Comparison of ENCODE assay signal across 13 cellular contexts in the genomic region with DNA sequence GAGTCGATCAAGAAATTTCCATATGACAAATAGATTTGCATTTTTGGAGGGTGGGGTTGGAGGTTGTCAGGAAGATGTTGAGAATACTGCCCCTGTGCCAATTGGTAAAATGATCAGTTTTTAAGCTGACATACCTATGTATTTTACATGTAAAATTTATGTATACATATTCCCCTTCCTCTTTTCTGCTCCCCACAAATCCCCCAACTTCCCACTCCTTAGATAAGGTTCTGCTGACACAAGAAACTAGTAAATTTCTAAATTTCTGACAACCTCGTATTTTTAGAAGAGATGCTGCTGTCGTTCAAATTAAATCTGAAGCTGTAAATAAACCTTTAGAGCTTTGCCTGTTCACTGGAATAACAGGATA.
DNase-seq lines count a peak whose midpoint lies in the region; TF ChIP-seq lines count a peak whose summit lies in the region.
"Had no signal": no experiment of that assay in that cellular context is flagged by ENCODE, and none has a peak within 500 bp of the region (broad histone marks: within the 10 kb centered on the region; RNA-seq: fewer than 3 reads in every experiment).

No MANE protein-coding gene starts in this region.

- H3K9ac ChIP-seq in parathyroid adenoma = no peak overlapping the region

- intact Hi-C loops in dorsolateral prefrontal cortex (cut with DNase I) = no loop called here

- H3K27me3 ChIP-seq in DOHH2 (ENCODE audit: control insufficient read depth, low read length) (no peaks in the 10 kb centered on the region), dorsolateral prefrontal cortex (peaks cover 0 to 26% (median 3%) of the 10 kb centered on the region in 45 donors), parathyroid adenoma (ENCODE audit: control insufficient read depth, insufficient read depth, low read length) (no peaks in the 10 kb centered on the region)

- peaks cover 70% of the 10 kb centered on the region for H3K4me1 ChIP-seq in DOHH2 (ENCODE audit: control insufficient read depth, low read length)
- H3K4me1 ChIP-seq in parathyroid adenoma = peaks cover 12% of the 10 kb centered on the region
- H3K4me1 ChIP-seq: prostate gland had no signal

- no peaks in the 10 kb centered on the region for H3K9me3 ChIP-seq in DOHH2 (ENCODE audit: control insufficient read depth, insufficient read depth, low read length)
- no peaks in the 10 kb centered on the region for H3K9me3 ChIP-seq in parathyroid adenoma (ENCODE audit: control insufficient read depth, low read length)
- H3K9me3 ChIP-seq: prostate gland had no signal

- H3K4me3 ChIP-seq in DOHH2 (ENCODE audit: low read length) = peak overlapping the region; percentile 66
- no peak overlapping the region for H3K4me3 ChIP-seq in NB4 (ENCODE audit: low read depth, low read length)
- peak overlapping the region in 34 of 59 donors; percentile 1 to 59 (median 24) for H3K4me3 ChIP-seq in dorsolateral prefrontal cortex
- H3K4me3 ChIP-seq in parathyroid adenoma (ENCODE audit: low read depth, low read length) = peak overlapping the region; percentile 3
- H3K4me3 ChIP-seq: prostate gland had no signal

- no peaks in the 10 kb centered on the region for H3K36me3 ChIP-seq in DOHH2 (ENCODE audit: control insufficient read depth, low read length)
- H3K36me3 ChIP-seq in parathyroid adenoma (ENCODE audit: control insufficient read depth, insufficient read depth, low read length) = no peaks in the 10 kb centered on the region
- H3K36me3 ChIP-seq: prostate gland had no signal

- H3F3A ChIP-seq in DOHH2 (ENCODE audit: control insufficient read depth, insufficient read depth) = no peaks in the 10 kb centered on the region

- no peaks in the 10 kb centered on the region for H4K20me1 ChIP-seq in DOHH2 (ENCODE audit: control insufficient read depth, insufficient read depth, low read depth, low read length)

- TF ChIP-seq POLR2A in NB4 (IDR thresholded peaks at IDR 0.05; ENCODE audit: extremely low read depth, insufficient read length) = no peak

- TF ChIP-seq CTCF in DOHH2 (IDR thresholded peaks at IDR 0.05; ENCODE audit: low read depth, low read length, poor library complexity, severe bottlenecking) (no peak), NB4 (IDR thresholded peaks at IDR 0.05; ENCODE audit: low read depth, low read length) (no peak), dorsolateral prefrontal cortex (IDR thresholded peaks at IDR 0.05 in 54 of 56, conservative IDR thresholded peaks at IDR 0.05 in 2 of 56; ENCODE audit: low read depth in 1 of 56, partially characterized antibody in 56 of 56) (no peak), parathyroid adenoma (IDR thresholded peaks at IDR 0.05) (no peak)

- H3K79me2 ChIP-seq in DOHH2 (ENCODE audit: control insufficient read depth, low read length) = no peaks in the 10 kb centered on the region
- H3K79me2 ChIP-seq in parathyroid adenoma = no peaks in the 10 kb centered on the region

- H3K4me2 ChIP-seq in DOHH2 (ENCODE audit: low read length) (peak overlapping the region; percentile 76), parathyroid adenoma (ENCODE audit: low read length) (peak overlapping the region; percentile 50)

- DNase-seq in NB4 (ENCODE audit: low read depth) (peak; percentile 42), dorsolateral prefrontal cortex (no peak), GM19240 (ENCODE audit: insufficient read length, low spot score) (no peak), iPS-NIHi11 (ENCODE audit: low spot score) (no peak), dermis blood vessel endothelial cell (no peak), NCI-H2196 (lab: John Stamatoyannopoulos, UW; ENCODE audit: unreplicated experiment) (no peak)
- DNase-seq: activated CD4-positive, alpha-beta T cell treated with anti-CD3 and anti-CD28 coated beads for 48 hours; activated effector memory CD4-positive, alpha-beta T cell treated with anti-CD3 and anti-CD28 coated beads, Interleukin-2, amount 50 U/mL, for 16 hours; central memory CD4-positive, alpha-beta T cell; SIG-M5 had no signal

- peak overlapping the region; percentile 64 for H3K27ac ChIP-seq in DOHH2 (ENCODE audit: low read depth, low read length)
- no peak overlapping the region for H3K27ac ChIP-seq in dorsolateral prefrontal cortex
- peak overlapping the region; percentile 34 for H3K27ac ChIP-seq in parathyroid adenoma
- H3K27ac ChIP-seq: prostate gland had no signal

- H3K9me2 ChIP-seq in DOHH2 (replicated peaks; ENCODE audit: control insufficient read depth, low read length) = no peaks in the 10 kb centered on the region

- peak overlapping the region; percentile 81 for H2AFZ ChIP-seq in parathyroid adenoma

Comparison
In these comparisons a context has a peak if more than half of its experiments do, and no peak if none do; other contexts are left out.
1. H3K27ac ChIP-seq: peak in DOHH2 (single experiment) and parathyroid adenoma (single experiment); none in dorsolateral prefrontal cortex (0 of 59).